8 cellular contexts compared by ENCODE assay signal in the genomic region with DNA sequence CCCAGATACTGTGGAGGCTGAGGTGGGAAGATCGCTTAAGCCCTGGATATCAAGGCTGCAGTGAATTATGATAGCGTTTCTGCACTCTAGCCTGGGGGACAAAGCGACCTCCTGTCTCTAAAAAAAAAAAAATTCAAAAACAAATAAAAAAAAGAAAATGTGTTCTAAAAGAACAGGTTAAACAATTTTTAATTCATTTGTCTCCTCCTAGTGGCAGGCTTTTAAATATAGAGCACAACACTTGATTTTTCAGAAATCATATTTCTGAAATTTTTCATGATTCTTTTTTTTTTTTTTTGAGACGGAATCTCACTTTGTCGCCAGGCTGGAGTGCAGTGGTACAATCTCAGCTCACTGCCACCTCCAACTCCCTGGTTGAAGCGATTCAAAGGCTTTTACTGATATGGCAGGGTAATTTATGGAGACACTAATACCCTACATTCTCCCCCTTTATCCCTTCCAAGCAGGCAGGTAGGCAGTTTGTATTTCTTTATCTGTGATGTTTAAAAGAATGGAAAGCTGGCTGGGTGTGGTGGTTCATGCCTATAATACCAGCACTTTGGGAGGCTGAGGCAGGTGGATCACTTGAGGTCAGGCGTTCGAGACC. TPM values are rescaled to one million over a fixed set of nuclear protein-coding genes. Genes with fewer than 3 reads are reported as not detected.
A peak's percentile ranks its signal among the peaks of the same experiment; 100 is the strongest.
DNase-seq lines count a peak whose midpoint lies in the region; ATAC-seq and TF ChIP-seq lines count a peak whose summit lies in the region.

No MANE protein-coding gene starts in this region.

- CTCF ChIA-PET in BJ (lab: Yijun Ruan, JAX), result interaction anchor here (0.6 to 4.9 kb wide), 11 partner anchors 9 to 422 kb away, joined by 3 to 32 read pairs (median 4); partner anchors contain the start of gene GTF3C6

- POLR2A ChIA-PET in BJ (lab: Charles Lee), result no interaction called here

- TF ChIP-seq CTCF in BJ (IDR thresholded peaks at IDR 0.05; ENCODE audit: insufficient read depth, low read depth, low read length) (peak; percentile 47), WI38 (IDR thresholded peaks at IDR 0.05; ENCODE audit: low read depth, low read length) (peak; percentile 32; the same call in 1 of the 2 replicates), left lung (IDR thresholded peaks at IDR 0.05) (peak; percentile 32 to 33)

- no peaks in the 10 kb centered on the region for H3K36me3 ChIP-seq in BJ (ENCODE audit: control insufficient read depth, insufficient read depth, low read length)
- no peaks in the 10 kb centered on the region for H3K36me3 ChIP-seq in left lung

- peaks cover 11% of the 10 kb centered on the region for H3K4me1 Mint-ChIP-seq in T-helper 2 cell treated with Interferon-gamma antibody and Interleukin-4, amounts not matched to agents 5 μg/mL and 100 μg/mL, for 36 hours (ENCODE audit: low read depth)

- no peaks in the 10 kb centered on the region for H3K9me3 Mint-ChIP-seq in T-helper 2 cell treated with Interferon-gamma antibody and Interleukin-4, amounts not matched to agents 5 μg/mL and 100 μg/mL, for 36 hours

- DNase-seq in BJ (ENCODE audit: low read depth) (no peak), HT1080 (ENCODE audit: low read depth) (peak; percentile 32), left lung (no peak), putamen (ENCODE audit: low spot score) (no peak)
- no peak for DNase-seq in T-helper 2 cell treated with Interferon-gamma antibody and Interleukin-4, amounts not matched to agents 5 μg/mL and 100 μg/mL, for 36 hours (ENCODE audit: low spot score)
- no peak for DNase-seq in effector CD4-positive, alpha-beta T cell

- H3K4me3 Mint-ChIP-seq in T-helper 2 cell treated with Interferon-gamma antibody and Interleukin-4, amounts not matched to agents 5 μg/mL and 100 μg/mL, for 36 hours, result no peak overlapping the region

- H3K36me3 Mint-ChIP-seq in T-helper 2 cell treated with Interferon-gamma antibody and Interleukin-4, amounts not matched to agents 5 μg/mL and 100 μg/mL, for 36 hours (ENCODE audit: low read depth), result no peaks in the 10 kb centered on the region

- no peak overlapping the region for H3K4me3 ChIP-seq in BJ (ENCODE audit: low read depth, low read length)
- H3K4me3 ChIP-seq in WI38 (ENCODE audit: low read depth, low read length), result no peak overlapping the region
- no peak overlapping the region for H3K4me3 ChIP-seq in left lung

- intact Hi-C loops in left lung (cut with DNase I), result loop anchor here in 1 of 2 donors (10.0 kb wide), 2 partner anchors 265 to 415 kb away; no protein-coding TSS in a partner anchor

- no peak overlapping the region for H3K27ac ChIP-seq in left lung

- H3K9me3 ChIP-seq in left lung, result no peaks in the 10 kb centered on the region

- no peaks in the 10 kb centered on the region for H3K27me3 ChIP-seq in BJ (ENCODE audit: control insufficient read depth, insufficient read depth, low read length)
- H3K27me3 ChIP-seq in left lung, result no peaks in the 10 kb centered on the region

- H3K27me3 Mint-ChIP-seq in T-helper 2 cell treated with Interferon-gamma antibody and Interleukin-4, amounts not matched to agents 5 μg/mL and 100 μg/mL, for 36 hours (ENCODE audit: low read depth), result peaks cover 4% of the 10 kb centered on the region

- peak; percentile 38 for ATAC-seq in left lung
- no peak for ATAC-seq in GM18907 (IDR thresholded peaks at IDR 0.05; ENCODE audit: unreplicated experiment)

- peaks cover 0 to 3% of the 10 kb centered on the region in 2 donors for H3K4me1 ChIP-seq in left lung

- H3K27ac Mint-ChIP-seq in T-helper 2 cell treated with Interferon-gamma antibody and Interleukin-4, amounts not matched to agents 5 μg/mL and 100 μg/mL, for 36 hours, result no peak overlapping the region

RNA-seq across cellular contexts. Expression of gene GTF3C6, which starts 8.7 kb away (rescaled TPM):
- 9.1 and 32.4 TPM in 2 replicates for polyA plus RNA-seq in BJ (2011; rRNA removed)
- 2.9 and 4.5 TPM in 2 replicates for polyA minus RNA-seq in BJ (2011; rRNA and poly(A)+ RNA removed)
- 94.1 and 105 TPM in 2 replicates for total RNA-seq in HT1080 (2014; rRNA removed; shearing (Covaris generic))
- 95.4 and 112 TPM in 2 replicates for polyA plus RNA-seq in HT1080 (2015; cell fraction: cytosol; rRNA removed)
- polyA plus RNA-seq in HT1080 (2015; cell fraction: nucleus; rRNA removed), result 24.6 and 25.0 TPM in 2 replicates
- 10 to 100 TPM; 71.0 to 74.7 TPM for total RNA-seq in left lung

RNA-seq across cellular contexts. Expression of gene RPF2, which starts 32.1 kb away (rescaled TPM):
- polyA plus RNA-seq in BJ (2011; rRNA removed), result 7.8 and 21.2 TPM in 2 replicates
- polyA minus RNA-seq in BJ (2011; rRNA and poly(A)+ RNA removed), result 4.9 TPM in 2 replicates
- total RNA-seq in HT1080 (2014; rRNA removed; shearing (Covaris generic)), result 72.4 and 78.7 TPM in 2 replicates
- 85.6 and 96.2 TPM in 2 replicates for polyA plus RNA-seq in HT1080 (2015; cell fraction: cytosol; rRNA removed)
- polyA plus RNA-seq in HT1080 (2015; cell fraction: nucleus; rRNA removed), result 86.3 and 93.1 TPM in 2 replicates
- total RNA-seq in left lung, result 10 to 100 TPM; 20.8 to 28.3 TPM
